ENCODE assay signal across 1 cellular context in the genomic region with DNA sequence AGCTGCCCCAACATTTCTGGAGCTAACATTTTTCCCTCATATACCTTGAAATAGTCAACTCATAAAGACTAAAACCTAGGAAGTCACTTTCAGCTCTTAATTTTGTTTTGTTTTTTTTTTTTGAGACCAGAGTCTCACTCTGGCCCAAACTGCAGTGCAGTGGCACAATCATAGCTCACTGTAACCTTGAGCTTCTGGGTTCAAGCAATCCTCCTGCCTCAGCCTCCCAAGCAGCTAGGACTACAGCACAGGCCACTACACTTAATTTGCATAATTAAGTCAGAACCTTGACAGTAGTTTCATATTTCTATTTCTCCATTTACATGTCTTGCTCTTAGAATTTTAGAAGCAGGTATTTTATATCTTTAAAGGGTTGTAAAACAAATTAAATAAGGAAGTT.
TF ChIP-seq lines count a peak whose summit lies in the region.

No MANE protein-coding gene starts in this region.

TF ChIP-seq in HepG2, 621 proteins besides CTCF, POLR2A, EP300 and RAD21:
- TF ChIP-seq ZNF850 (CRISPR knock-in tag; conservative IDR thresholded peaks at IDR 0.05) = no peak
- TF ChIP-seq, protein P1, sequence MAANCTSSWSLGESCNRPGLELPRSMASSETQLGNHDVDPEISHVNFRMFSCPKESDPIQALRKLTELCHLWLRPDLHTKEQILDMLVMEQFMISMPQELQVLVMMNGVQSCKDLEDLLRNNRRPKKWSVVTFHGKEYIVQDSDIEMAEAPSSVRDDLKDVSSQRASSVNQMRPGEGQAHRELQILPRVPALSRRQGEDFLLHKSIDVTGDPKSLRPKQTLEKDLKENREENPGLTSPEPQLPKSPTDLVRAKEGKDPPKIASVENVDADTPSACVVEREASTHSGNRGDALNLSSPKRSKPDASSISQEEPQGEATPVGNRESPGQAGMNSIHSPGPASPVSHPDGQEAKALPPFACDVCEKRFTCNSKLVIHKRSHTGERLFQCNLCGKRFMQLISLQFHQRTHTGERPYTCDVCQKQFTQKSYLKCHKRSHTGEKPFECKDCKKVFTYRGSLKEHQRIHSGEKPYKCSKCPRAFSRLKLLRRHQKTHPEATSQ (CRISPR knock-in tag; IDR thresholded peaks at IDR 0.05; ENCODE audit: borderline replicate concordance) = no peak
- TF ChIP-seq NFE2L1 (CRISPR knock-in tag; IDR thresholded peaks at IDR 0.05; ENCODE audit: borderline replicate concordance) = no peak
- no peak for TF ChIP-seq KDM6A (CRISPR knock-in tag; IDR thresholded peaks at IDR 0.05; ENCODE audit: low read depth)
- no peak for TF ChIP-seq ZSCAN25 (CRISPR knock-in tag; IDR thresholded peaks at IDR 0.05)
- no peak for TF ChIP-seq CREM (IDR thresholded peaks at IDR 0.05)
- TF ChIP-seq CREM (CRISPR knock-in tag; IDR thresholded peaks at IDR 0.05) = no peak
- no peak for TF ChIP-seq ZNF563 (CRISPR knock-in tag; IDR thresholded peaks at IDR 0.05)
- TF ChIP-seq ZMYM3 (CRISPR knock-in tag; IDR thresholded peaks at IDR 0.05) = peak; percentile 46; the same call in 1 of the 2 replicates
- TF ChIP-seq, protein P2, sequence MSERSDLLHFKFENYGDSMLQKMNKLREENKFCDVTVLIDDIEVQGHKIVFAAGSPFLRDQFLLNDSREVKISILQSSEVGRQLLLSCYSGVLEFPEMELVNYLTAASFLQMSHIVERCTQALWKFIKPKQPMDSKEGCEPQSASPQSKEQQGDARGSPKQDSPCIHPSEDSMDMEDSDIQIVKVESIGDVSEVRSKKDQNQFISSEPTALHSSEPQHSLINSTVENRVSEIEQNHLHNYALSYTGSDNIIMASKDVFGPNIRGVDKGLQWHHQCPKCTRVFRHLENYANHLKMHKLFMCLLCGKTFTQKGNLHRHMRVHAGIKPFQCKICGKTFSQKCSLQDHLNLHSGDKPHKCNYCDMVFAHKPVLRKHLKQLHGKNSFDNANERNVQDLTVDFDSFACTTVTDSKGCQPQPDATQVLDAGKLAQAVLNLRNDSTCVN (CRISPR knock-in tag; IDR thresholded peaks at IDR 0.05; ENCODE audit: borderline replicate concordance) = no peak
- TF ChIP-seq NFYB (CRISPR knock-in tag; IDR thresholded peaks at IDR 0.05) = no peak
- TF ChIP-seq ZNF354B (CRISPR knock-in tag; IDR thresholded peaks at IDR 0.05) = no peak
- TF ChIP-seq, protein P3, sequence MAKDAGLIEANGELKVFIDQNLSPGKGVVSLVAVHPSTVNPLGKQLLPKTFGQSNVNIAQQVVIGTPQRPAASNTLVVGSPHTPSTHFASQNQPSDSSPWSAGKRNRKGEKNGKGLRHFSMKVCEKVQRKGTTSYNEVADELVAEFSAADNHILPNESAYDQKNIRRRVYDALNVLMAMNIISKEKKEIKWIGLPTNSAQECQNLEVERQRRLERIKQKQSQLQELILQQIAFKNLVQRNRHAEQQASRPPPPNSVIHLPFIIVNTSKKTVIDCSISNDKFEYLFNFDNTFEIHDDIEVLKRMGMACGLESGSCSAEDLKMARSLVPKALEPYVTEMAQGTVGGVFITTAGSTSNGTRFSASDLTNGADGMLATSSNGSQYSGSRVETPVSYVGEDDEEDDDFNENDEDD (CRISPR knock-in tag; IDR thresholded peaks at IDR 0.05; ENCODE audit: borderline replicate concordance) = no peak
- TF ChIP-seq SMC3 (IDR thresholded peaks at IDR 0.05; ENCODE audit: low read length) = no peak
- no peak for TF ChIP-seq ISL2 (CRISPR knock-in tag; IDR thresholded peaks at IDR 0.05)
- TF ChIP-seq, protein P4, sequence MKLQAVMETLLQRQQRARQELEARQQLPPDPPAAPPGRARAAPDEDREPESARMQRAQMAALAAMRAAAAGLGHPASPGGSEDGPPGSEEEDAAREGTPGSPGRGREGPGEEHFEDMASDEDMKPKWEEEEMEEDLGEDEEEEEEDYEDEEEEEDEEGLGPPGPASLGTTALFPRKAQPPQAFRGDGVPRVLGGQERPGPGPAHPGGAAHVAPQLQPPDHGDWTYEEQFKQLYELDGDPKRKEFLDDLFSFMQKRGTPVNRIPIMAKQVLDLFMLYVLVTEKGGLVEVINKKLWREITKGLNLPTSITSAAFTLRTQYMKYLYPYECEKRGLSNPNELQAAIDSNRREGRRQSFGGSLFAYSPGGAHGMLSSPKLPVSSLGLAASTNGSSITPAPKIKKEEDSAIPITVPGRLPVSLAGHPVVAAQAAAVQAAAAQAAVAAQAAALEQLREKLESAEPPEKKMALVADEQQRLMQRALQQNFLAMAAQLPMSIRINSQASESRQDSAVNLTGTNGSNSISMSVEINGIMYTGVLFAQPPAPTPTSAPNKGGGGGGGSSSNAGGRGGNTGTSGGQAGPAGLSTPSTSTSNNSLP (IDR thresholded peaks at IDR 0.05; ENCODE audit: low read depth, low read length) = no peak
- no peak for TF ChIP-seq ARNT2 (CRISPR knock-in tag; IDR thresholded peaks at IDR 0.05; ENCODE audit: low read depth)
- TF ChIP-seq, protein P5, sequence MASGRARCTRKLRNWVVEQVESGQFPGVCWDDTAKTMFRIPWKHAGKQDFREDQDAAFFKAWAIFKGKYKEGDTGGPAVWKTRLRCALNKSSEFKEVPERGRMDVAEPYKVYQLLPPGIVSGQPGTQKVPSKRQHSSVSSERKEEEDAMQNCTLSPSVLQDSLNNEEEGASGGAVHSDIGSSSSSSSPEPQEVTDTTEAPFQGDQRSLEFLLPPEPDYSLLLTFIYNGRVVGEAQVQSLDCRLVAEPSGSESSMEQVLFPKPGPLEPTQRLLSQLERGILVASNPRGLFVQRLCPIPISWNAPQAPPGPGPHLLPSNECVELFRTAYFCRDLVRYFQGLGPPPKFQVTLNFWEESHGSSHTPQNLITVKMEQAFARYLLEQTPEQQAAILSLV (CRISPR knock-in tag; IDR thresholded peaks at IDR 0.05; ENCODE audit: borderline replicate concordance) = no peak
- TF ChIP-seq ZNF235 (CRISPR knock-in tag; IDR thresholded peaks at IDR 0.05; ENCODE audit: borderline replicate concordance) = no peak
- TF ChIP-seq ZFP90 (CRISPR knock-in tag; IDR thresholded peaks at IDR 0.05; ENCODE audit: borderline replicate concordance) = peak; percentile 81; the same call in 1 of the 2 replicates
- TF ChIP-seq, protein P6, sequence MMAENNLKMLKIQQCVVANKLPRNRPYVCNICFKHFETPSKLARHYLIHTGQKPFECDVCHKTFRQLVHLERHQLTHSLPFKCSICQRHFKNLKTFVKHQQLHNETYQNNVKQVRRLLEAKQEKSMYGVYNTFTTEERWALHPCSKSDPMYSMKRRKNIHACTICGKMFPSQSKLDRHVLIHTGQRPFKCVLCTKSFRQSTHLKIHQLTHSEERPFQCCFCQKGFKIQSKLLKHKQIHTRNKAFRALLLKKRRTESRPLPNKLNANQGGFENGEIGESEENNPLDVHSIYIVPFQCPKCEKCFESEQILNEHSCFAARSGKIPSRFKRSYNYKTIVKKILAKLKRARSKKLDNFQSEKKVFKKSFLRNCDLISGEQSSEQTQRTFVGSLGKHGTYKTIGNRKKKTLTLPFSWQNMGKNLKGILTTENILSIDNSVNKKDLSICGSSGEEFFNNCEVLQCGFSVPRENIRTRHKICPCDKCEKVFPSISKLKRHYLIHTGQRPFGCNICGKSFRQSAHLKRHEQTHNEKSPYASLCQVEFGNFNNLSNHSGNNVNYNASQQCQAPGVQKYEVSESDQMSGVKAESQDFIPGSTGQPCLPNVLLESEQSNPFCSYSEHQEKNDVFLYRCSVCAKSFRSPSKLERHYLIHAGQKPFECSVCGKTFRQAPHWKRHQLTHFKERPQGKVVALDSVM (CRISPR knock-in tag; IDR thresholded peaks at IDR 0.05) = peak; percentile 93
